In genomic region chr9:137057545-137057944, GRCh38 we compare ENCODE assay signal across 26 cellular contexts. TPM values are rescaled to one million over a fixed set of nuclear protein-coding genes. Genes with fewer than 3 reads are reported as not detected.
DNase-seq lines count a peak whose midpoint lies in the region; ATAC-seq lines count a peak whose summit lies in the region.
"Had no signal": no experiment of that assay in that cellular context is flagged by ENCODE, and none has a peak within 500 bp of the region (broad histone marks: within the 10 kb centered on the region; RNA-seq: fewer than 3 reads in every experiment).

No MANE protein-coding gene starts in this region.

- no peaks in the 10 kb centered on the region for H3K36me3 ChIP-seq in CD8-positive, alpha-beta memory T cell (ENCODE audit: insufficient read depth, low read length)
- H3K36me3 ChIP-seq: suprapubic skin, vagina had no signal

- H3K27me3 ChIP-seq in CD8-positive, alpha-beta memory T cell (ENCODE audit: insufficient read depth, low read length, poor library complexity, severe bottlenecking), result peaks cover 7% of the 10 kb centered on the region
- H3K27me3 ChIP-seq: vagina had no signal

- no peaks in the 10 kb centered on the region for H3K4me1 Mint-ChIP-seq in CD8-positive, alpha-beta memory T cell
- H3K4me1 Mint-ChIP-seq: T-cell had no signal

- no peak overlapping the region for H3K4me3 Mint-ChIP-seq in CD8-positive, alpha-beta memory T cell
- H3K4me3 Mint-ChIP-seq: CD14-positive monocyte; dendritic cell treated with granulocyte-macrophage colony-stimulating factor and Interleukin-4, amounts not matched to agents 40 ng/mL and 50 ng/mL, for 4 days had no signal

- DNase-seq in SHP77 (lab: John Stamatoyannopoulos, UW) (peak; percentile 55 to 72), SHP77 treated with DMSO at 0.1 percent for 48 hours (lab: John Stamatoyannopoulos, UW) (no peak), NCI-H2029 treated with DMSO at 0.1 percent for 48 hours (lab: John Stamatoyannopoulos, UW) (peak; percentile 37), NCI-H774 (lab: John Stamatoyannopoulos, UW) (peak; percentile 72), RKO (ENCODE audit: low spot score) (no peak)
- DNase-seq in CD8-positive, alpha-beta memory T cell, result no peak
- DNase-seq: activated CD4-positive, alpha-beta T cell treated with anti-CD3 and anti-CD28 coated beads, Interleukin-2, amount 50 U/mL, for 1 hour; activated CD8-positive, alpha-beta memory T cell treated with anti-CD3 and anti-CD28 coated beads, Interleukin-2, amount 50 U/mL, for 48 hours; activated effector memory CD4-positive, alpha-beta T cell treated with anti-CD3 and anti-CD28 coated beads, Interleukin-2, amount 50 U/mL, for 16 hours; EL; H7; hippocampal formation; NCI-H2227 treated with DMSO at 0.1 percent for 48 hours; nucleus accumbens; Right ventricle myocardium superior; T-cell had no signal

- no peak overlapping the region for H3K4me3 ChIP-seq in CD8-positive, alpha-beta memory T cell (ENCODE audit: low read length)
- H3K4me3 ChIP-seq: lung, suprapubic skin, vagina had no signal

- H3K9me3 Mint-ChIP-seq in CD8-positive, alpha-beta memory T cell, result no peaks in the 10 kb centered on the region
- H3K9me3 Mint-ChIP-seq: CD14-positive monocyte; dendritic cell treated with granulocyte-macrophage colony-stimulating factor and Interleukin-4, amounts not matched to agents 40 ng/mL and 50 ng/mL, for 4 days; T-cell had no signal

- no peak overlapping the region for H3K27ac ChIP-seq in CD8-positive, alpha-beta memory T cell (ENCODE audit: low read depth, low read length)
- H3K27ac ChIP-seq: suprapubic skin, vagina had no signal

- CTCF ChIA-PET in CD8-positive, alpha-beta memory T cell (lab: Charles Lee), result interaction anchor here (2.1 to 2.3 kb wide), 2 partner anchors 11 to 22 kb away, joined by 9 to 10 read pairs; partner anchors contain the start of gene NPDC1

- peaks cover 3 to 4% of the 10 kb centered on the region in 2 donors for H3K27me3 Mint-ChIP-seq in CD8-positive, alpha-beta memory T cell

- POLR2A ChIA-PET in CD8-positive, alpha-beta memory T cell (lab: Charles Lee), result no interaction called here

- no peaks in the 10 kb centered on the region for H3K9me3 ChIP-seq in CD8-positive, alpha-beta memory T cell (ENCODE audit: low read length)
- H3K9me3 ChIP-seq: suprapubic skin, vagina had no signal

- peaks cover 8% of the 10 kb centered on the region for H3K4me1 ChIP-seq in CD8-positive, alpha-beta memory T cell (ENCODE audit: insufficient read depth, low read length)

- H3K27ac Mint-ChIP-seq in CD8-positive, alpha-beta memory T cell, result no peak overlapping the region
- H3K27ac Mint-ChIP-seq: dendritic cell treated with granulocyte-macrophage colony-stimulating factor and Interleukin-4, amounts not matched to agents 40 ng/mL and 50 ng/mL, for 4 days; T-cell had no signal

- ATAC-seq in GM21360 (IDR thresholded peaks at IDR 0.05; ENCODE audit: unreplicated experiment) (no peak), HG03378 (IDR thresholded peaks at IDR 0.05; ENCODE audit: unreplicated experiment) (no peak)
- ATAC-seq: T-cell had no signal

- H3K36me3 Mint-ChIP-seq in CD8-positive, alpha-beta memory T cell, result no peaks in the 10 kb centered on the region
- H3K36me3 Mint-ChIP-seq: CD14-positive monocyte, T-cell had no signal

RNA-seq across cellular contexts. Expression of gene ENTPD2, which starts 3.7 kb away (rescaled TPM):
- total RNA-seq in CD8-positive, alpha-beta memory T cell, result not detected
- not detected for polyA plus RNA-seq in CD8-positive, alpha-beta memory T cell
- total RNA-seq: endothelial cell of umbilical vein, H7, M059J had no signal
- polyA plus RNA-seq: CD14-positive monocyte, endothelial cell of umbilical vein had no signal

RNA-seq across cellular contexts. Expression of gene NPDC1, which starts 11.6 kb away (rescaled TPM):
- total RNA-seq in CD8-positive, alpha-beta memory T cell, result 10 to 100 TPM; 24.6 to 27.5 TPM
- polyA plus RNA-seq in CD8-positive, alpha-beta memory T cell, result 38.4 TPM

RNA-seq across cellular contexts. Expression of gene SAPCD2, which starts 12.8 kb away (rescaled TPM):
- 10 to 100 TPM; 11.5 to 12.7 TPM for total RNA-seq in CD8-positive, alpha-beta memory T cell
- polyA plus RNA-seq in CD8-positive, alpha-beta memory T cell, result 0.15 TPM

RNA-seq across cellular contexts. Expression of gene UAP1L1, which starts 19.8 kb away (rescaled TPM):
- 10 to 100 TPM; 15.3 to 15.5 TPM for total RNA-seq in CD8-positive, alpha-beta memory T cell
- polyA plus RNA-seq in CD8-positive, alpha-beta memory T cell, result 4.6 TPM

RNA-seq across cellular contexts. Expression of gene FUT7, which starts 25.7 kb away (rescaled TPM):
- under 1 TPM; 0.57 to 0.82 TPM for total RNA-seq in CD8-positive, alpha-beta memory T cell
- polyA plus RNA-seq in CD8-positive, alpha-beta memory T cell, result 28.7 TPM
- total RNA-seq: endothelial cell of umbilical vein, H7, M059J, renal cortical epithelial cell, Right ventricle myocardium superior, vagina had no signal
- polyA plus RNA-seq: endothelial cell of umbilical vein had no signal

Comparison
In these comparisons a context has a peak if more than half of its experiments do, and no peak if none do; other contexts are left out.
1. DNase-seq: peak in SHP77 (2 of 2), NCI-H2029 treated with DMSO at 0.1 percent for 48 hours (single experiment) and NCI-H774 (single experiment); none in SHP77 treated with DMSO at 0.1 percent for 48 hours (single experiment), RKO (single experiment) and CD8-positive, alpha-beta memory T cell (0 of 5).